ENCODE assay signal across 21 cellular contexts in the genomic region with DNA sequence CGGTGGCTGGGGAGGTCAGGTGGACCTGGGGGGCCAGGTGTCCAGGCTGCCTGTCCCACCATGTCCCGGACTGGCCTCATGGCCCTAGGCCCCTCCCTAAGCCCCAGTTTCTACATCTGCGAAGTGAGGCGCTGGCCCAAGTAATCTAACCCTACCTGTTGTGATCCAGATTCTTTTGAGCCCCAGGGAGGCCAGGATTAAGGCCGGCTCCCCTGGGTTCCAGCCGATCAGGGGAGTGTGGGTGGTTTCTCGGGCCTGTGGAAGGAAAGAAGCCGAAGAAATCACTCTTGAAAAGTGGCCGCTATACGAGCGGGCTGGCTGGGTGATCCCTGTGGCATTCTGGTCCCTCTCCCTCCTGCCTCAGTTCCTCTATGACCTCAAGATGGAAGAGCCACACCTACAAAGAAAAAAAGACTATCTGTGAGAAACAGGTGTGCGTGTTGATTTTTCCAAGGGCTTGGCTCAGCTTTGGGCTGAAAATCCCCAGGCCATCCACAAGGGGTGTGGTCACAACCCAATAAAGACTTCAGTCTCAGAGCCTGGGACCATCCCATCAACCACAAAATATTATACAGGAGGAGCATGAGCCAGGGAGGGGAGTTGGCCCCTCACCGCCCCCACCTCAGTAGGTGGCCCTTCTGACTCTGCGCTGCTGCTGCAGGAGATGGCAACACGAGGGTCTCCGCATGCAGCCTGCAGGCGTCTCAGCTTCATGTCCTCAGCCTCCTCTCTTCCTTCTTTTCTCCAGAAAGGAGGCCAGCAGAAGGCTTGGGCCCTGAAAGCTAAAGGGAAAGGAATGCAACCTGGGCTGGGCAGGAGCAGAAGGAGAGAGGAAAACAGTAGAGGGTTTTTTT. TPM values are rescaled to one million over a fixed set of nuclear protein-coding genes. Genes with fewer than 3 reads are reported as not detected.
A peak's percentile ranks its signal among the peaks of the same experiment; 100 is the strongest.
DNase-seq lines count a peak whose midpoint lies in the region; ATAC-seq and TF ChIP-seq lines count a peak whose summit lies in the region.
"Had no signal": no experiment of that assay in that cellular context is flagged by ENCODE, and none has a peak within 500 bp of the region (broad histone marks: within the 10 kb centered on the region; RNA-seq: fewer than 3 reads in every experiment).

No MANE protein-coding gene starts in this region.

- DNase-seq in H7, result peak; percentile 80
- no peak for DNase-seq in NT2/D1 (ENCODE audit: low read depth, low spot score)
- DNase-seq in gastrocnemius medialis, result no peak
- DNase-seq in NCI-H1105 treated with DMSO at 0.1 percent for 48 hours (lab: John Stamatoyannopoulos, UW), result no peak
- no peak for DNase-seq in CD1c-positive myeloid dendritic cell (ENCODE audit: extremely low spot score)
- DNase-seq in adrenal gland, result no peak
- DNase-seq: CD8-positive, alpha-beta memory T cell; DMS79 treated with DMSO at 0.1 percent for 48 hours; GM23248; IMR-90; Kasumi-1; NCI-H1436; NCI-H2029; NCI-H2171 treated with DMSO at 0.1 percent for 48 hours; NCI-H446 treated with DMSO at 0.1 percent for 48 hours; NK-92 treated with Interleukin-12 subunit alpha and Interleukin-12 subunit beta, amount 100 ng/mL, for 24 hours; OCI-M1; RPMI8226 had no signal

- no peaks in the 10 kb centered on the region for H3K27me3 ChIP-seq in H7 (ENCODE audit: control insufficient read depth, insufficient read depth, low read length)
- no peaks in the 10 kb centered on the region for H3K27me3 ChIP-seq in NT2/D1 (ENCODE audit: insufficient read depth, insufficient read length)
- H3K27me3 ChIP-seq in iPS-18a (ENCODE audit: control insufficient read depth, insufficient read depth, low read length), result no peaks in the 10 kb centered on the region
- H3K27me3 ChIP-seq in gastrocnemius medialis, result no peaks in the 10 kb centered on the region
- no peaks in the 10 kb centered on the region for H3K27me3 ChIP-seq in adrenal gland
- H3K27me3 ChIP-seq: BLaER1, SJSA1 had no signal

- H3K36me3 ChIP-seq in H7 (replicated peaks; ENCODE audit: control insufficient read depth, insufficient read depth, low read length) (no peaks in the 10 kb centered on the region), NT2/D1 (ENCODE audit: insufficient read depth, insufficient read length, low read length) (no peaks in the 10 kb centered on the region), iPS-18a (ENCODE audit: control insufficient read depth, low read depth, low read length) (no peaks in the 10 kb centered on the region), gastrocnemius medialis (no peaks in the 10 kb centered on the region), adrenal gland (replicated peaks in 1 of 2) (no peaks in the 10 kb centered on the region)
- H3K36me3 ChIP-seq: BLaER1, SJSA1 had no signal

- TF ChIP-seq POLR2A in gastrocnemius medialis (IDR thresholded peaks at IDR 0.05) (no peak), adrenal gland (IDR thresholded peaks at IDR 0.05) (no peak)

- 81 to 90% (median 87%) methylated on average over 15 to 17 of the region's 17 CpGs for WGBS in adrenal gland, 4 donors

- no peak overlapping the region for H3K27ac ChIP-seq in iPS-18a (ENCODE audit: low read length)
- H3K27ac ChIP-seq in gastrocnemius medialis, result peak overlapping the region; percentile 70 to 80 (median 75)
- no peak overlapping the region for H3K27ac ChIP-seq in adrenal gland
- H3K27ac ChIP-seq: BLaER1, GM23248, SJSA1 had no signal

- TF ChIP-seq CTCF in gastrocnemius medialis (IDR thresholded peaks at IDR 0.05 in 4 of 5, conservative IDR thresholded peaks at IDR 0.05 in 1 of 5) (peak in 1 of 5 experiments; percentile 13), adrenal gland (IDR thresholded peaks at IDR 0.05) (no peak)

- ATAC-seq in gastrocnemius medialis, result no peak

- H3K9me3 ChIP-seq in NT2/D1 (ENCODE audit: insufficient read depth, low read length) (no peaks in the 10 kb centered on the region), iPS-18a (ENCODE audit: control insufficient read depth, low read depth, low read length) (no peaks in the 10 kb centered on the region), gastrocnemius medialis (no peaks in the 10 kb centered on the region), adrenal gland (replicated peaks in 1 of 3) (no peaks in the 10 kb centered on the region)
- H3K9me3 ChIP-seq: SJSA1 had no signal

- no peak overlapping the region for H3K4me3 ChIP-seq in H7 (ENCODE audit: insufficient read depth, low read depth, low read length)
- no peak overlapping the region for H3K4me3 ChIP-seq in NT2/D1 (ENCODE audit: insufficient read length, low read depth)
- peak overlapping the region; percentile 11 for H3K4me3 ChIP-seq in iPS-18a (ENCODE audit: low read length)
- H3K4me3 ChIP-seq in gastrocnemius medialis, result no peak overlapping the region
- H3K4me3 ChIP-seq in adrenal gland, result no peak overlapping the region
- H3K4me3 ChIP-seq: BLaER1, GM23248, SJSA1 had no signal

- peaks cover 9% of the 10 kb centered on the region for H3K4me1 ChIP-seq in NT2/D1 (ENCODE audit: insufficient read depth, insufficient read length)
- H3K4me1 ChIP-seq in iPS-18a (ENCODE audit: control insufficient read depth, low read depth, low read length), result peaks cover 14% of the 10 kb centered on the region
- peaks cover 28 to 37% of the 10 kb centered on the region in 2 donors for H3K4me1 ChIP-seq in gastrocnemius medialis
- peaks cover 0 to 5% of the 10 kb centered on the region in 2 donors for H3K4me1 ChIP-seq in adrenal gland (replicated peaks in 1 of 2)
- H3K4me1 ChIP-seq: SJSA1 had no signal

- in situ Hi-C loops in gastrocnemius medialis (cut with MboI; ENCODE audit: low sequenced_read_pairs in 4 of 4), result loop anchor here in 1 of 4 donors (25.0 kb wide), 1 partner anchor 475 kb away; the partner anchor contains the start of genes FDXR and GRIN2C

- H3K9ac ChIP-seq in NT2/D1 (ENCODE audit: insufficient read length, low read depth), result peak overlapping the region; percentile 18
- no peak overlapping the region for H3K9ac ChIP-seq in iPS-18a (ENCODE audit: low read length)
- H3K9ac ChIP-seq: BLaER1, GM23248 had no signal

- intact Hi-C loops in gastrocnemius medialis (cut with DNase I; ENCODE audit: low total_unique reads), result loop anchor here (5.0 to 10.0 kb wide), 2 partner anchors 125 to 387 kb away; partner anchors contain the start of gene NAT9
- intact Hi-C loops in adrenal gland (cut with DNase I), result no loop called here

RNA-seq across cellular contexts. Expression of gene GPR142, which starts 20.3 kb away (rescaled TPM):
- not detected in 2 replicates for total RNA-seq in H7 (2014; rRNA removed; shearing (Covaris generic))
- total RNA-seq in gastrocnemius medialis, result not detected
- not detected for total RNA-seq in adrenal gland
- under 1 TPM in 1 of 3 donors, not detected in 2; 0.13 TPM for polyA plus RNA-seq in adrenal gland
- total RNA-seq: CD8-positive, alpha-beta memory T cell; GM23248; IMR-90; SJSA1 had no signal
- polyA plus RNA-seq: CD8-positive, alpha-beta memory T cell; GM23248; IMR-90 had no signal

RNA-seq across cellular contexts. Expression of gene BTBD17, which starts 25.9 kb away (rescaled TPM):
- total RNA-seq in H7 (2014; rRNA removed; shearing (Covaris generic)), result 1.3 and 1.4 TPM in 2 replicates
- not detected for total RNA-seq in gastrocnemius medialis
- total RNA-seq in adrenal gland, result 1 to 10 TPM in 2 of 8 donors, under 1 TPM in 2, not detected in 4; 0.11 to 1.1 (median 0.87) TPM
- under 1 TPM; 0.10 to 0.72 (median 0.24) TPM for polyA plus RNA-seq in adrenal gland
- total RNA-seq: CD8-positive, alpha-beta memory T cell; GM23248; IMR-90; SJSA1 had no signal
- polyA plus RNA-seq: CD8-positive, alpha-beta memory T cell; IMR-90 had no signal

RNA-seq across cellular contexts. Expression of gene GPRC5C, which starts 44.3 kb away (rescaled TPM):
- total RNA-seq in H7 (2014; rRNA removed; shearing (Covaris generic)), result 35.3 and 48.8 TPM in 2 replicates
- total RNA-seq in gastrocnemius medialis, result 100 to 1,000 TPM in 3 of 4 donors, 10 to 100 TPM in 1; 80.4 to 138 (median 127) TPM
- total RNA-seq in adrenal gland, result 10 to 100 TPM; 20.1 to 67.2 (median 32.3) TPM
- polyA plus RNA-seq in adrenal gland, result 10 to 100 TPM in 2 of 3 donors, 1 to 10 TPM in 1; 2.7 to 29.8 (median 18.2) TPM
- total RNA-seq: IMR-90 had no signal
- polyA plus RNA-seq: CD8-positive, alpha-beta memory T cell; IMR-90 had no signal

Comparison
In these comparisons a context has a peak if more than half of its experiments do, and no peak if none do; other contexts are left out.
1. H3K27ac ChIP-seq: peak in gastrocnemius medialis (4 of 4); none in iPS-18a (single experiment) and adrenal gland (0 of 5).